8 cellular contexts compared by ENCODE assay signal in genomic region chr10:44974628-44975431, GRCh38. TPM values are rescaled to one million over a fixed set of nuclear protein-coding genes. Genes with fewer than 3 reads are reported as not detected.
DNase-seq lines count a peak whose midpoint lies in the region; ATAC-seq, FAIRE-seq and TF ChIP-seq lines count a peak whose summit lies in the region.

No MANE protein-coding gene starts in this region.

- TF ChIP-seq CTCF in astrocyte of the cerebellum (IDR thresholded peaks at IDR 0.05; ENCODE audit: low read depth, low read length, missing control alignments) = peak; percentile 88

- in situ Hi-C loops in astrocyte of the cerebellum (cut with HindIII; ENCODE audit: low sequenced_read_pairs) = no loop called here

- FAIRE-seq in HTR-8/SVneo (lab: Jason Lieb, UNC) = no peak

- intact Hi-C loops in sciatic nerve (cut with DNase I) = loop anchor here (2.0 kb wide), 1 partner anchor 38 kb away; no protein-coding TSS in a partner anchor

- peak overlapping the region; percentile 29 for H3K4me3 ChIP-seq in astrocyte of the cerebellum (ENCODE audit: low read depth, low read length)

- peak; percentile 73 for ATAC-seq in GM21390 (IDR thresholded peaks at IDR 0.05; ENCODE audit: unreplicated experiment)
- ATAC-seq in sciatic nerve = peak; percentile 63

- peak; percentile 77 for DNase-seq in EH (ENCODE audit: low read depth)
- peak; percentile 60 for DNase-seq in HTR-8/SVneo (ENCODE audit: insufficient read length, low spot score)
- peak; percentile 43 to 69 (median 47) for DNase-seq in T-helper 2 cell
- no peak for DNase-seq in astrocyte of the cerebellum (ENCODE audit: low read depth)
- DNase-seq in hippocampal formation (lab: John Stamatoyannopoulos, UW) = peak; percentile 61 to 66
- peak; percentile 82 for DNase-seq in sciatic nerve (ENCODE audit: low spot score)
- no peak for DNase-seq in NCI-H510A (lab: John Stamatoyannopoulos, UW)

RNA-seq across cellular contexts. Expression of gene DEPP1, which starts 3.8 kb away (rescaled TPM):
- 190 TPM for total RNA-seq in sciatic nerve

RNA-seq across cellular contexts. Expression of gene RASSF4, which starts 15.2 kb away (rescaled TPM):
- total RNA-seq in sciatic nerve = 63.7 TPM

RNA-seq across cellular contexts. Expression of gene ZNF22, which starts 25.9 kb away (rescaled TPM):
- 24.9 TPM for total RNA-seq in sciatic nerve

Comparison
In these comparisons a context has a peak if more than half of its experiments do, and no peak if none do; other contexts are left out.
1. DNase-seq: peak in EH (single experiment), HTR-8/SVneo (single experiment), T-helper 2 cell (5 of 5), hippocampal formation (2 of 2) and sciatic nerve (single experiment); none in astrocyte of the cerebellum (single experiment) and NCI-H510A (single experiment).